In the genomic region with DNA sequence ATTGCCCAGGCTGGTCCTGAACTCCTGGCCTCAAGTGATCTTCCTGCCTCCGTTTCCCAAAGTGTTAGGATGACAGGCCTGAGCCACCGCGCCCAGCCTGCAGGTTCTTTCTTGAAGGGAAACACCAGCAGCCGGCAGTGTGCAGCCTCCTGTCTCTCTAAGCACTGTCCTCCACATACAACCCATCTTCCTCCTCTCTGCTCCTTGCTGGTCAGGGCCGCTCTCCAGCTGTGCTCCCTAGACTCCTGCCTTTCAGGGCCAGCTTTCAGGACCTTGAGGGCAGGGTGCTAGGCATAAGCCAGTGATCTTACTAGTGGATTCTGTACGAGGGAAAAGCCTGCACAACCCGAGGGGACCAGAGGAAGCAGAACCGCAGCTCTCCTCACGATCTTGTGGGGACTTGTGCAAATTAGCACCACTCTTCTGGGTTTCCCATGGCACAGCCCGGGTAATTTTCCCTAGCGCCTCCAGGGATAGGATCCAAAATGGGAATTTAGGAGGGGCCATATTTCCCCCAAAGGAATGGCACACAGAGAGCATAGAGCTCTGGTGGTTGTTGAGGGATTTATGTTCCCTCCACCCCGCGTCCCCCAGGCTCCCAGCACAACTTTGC, we compare ENCODE assay signal across 12 cellular contexts. TPM values are rescaled to one million over a fixed set of nuclear protein-coding genes. Genes with fewer than 3 reads are reported as not detected.
DNase-seq lines count a peak whose midpoint lies in the region; ATAC-seq and TF ChIP-seq lines count a peak whose summit lies in the region.
"Had no signal": no experiment of that assay in that cellular context is flagged by ENCODE, and none has a peak within 500 bp of the region (broad histone marks: within the 10 kb centered on the region; RNA-seq: fewer than 3 reads in every experiment).

No MANE protein-coding gene starts in this region.

- CTCF ChIA-PET in activated B cell treated with CpG ODN at 0.5 μM for 24 hours (lab: Charles Lee), result interaction anchor here (0.9 to 3.0 kb wide), 14 partner anchors 9 to 364 kb away, joined by 3 to 107 read pairs (median 6); no protein-coding TSS in a partner anchor
- CTCF ChIA-PET in naive thymus-derived CD4-positive, alpha-beta T cell (lab: Charles Lee), result interaction anchor here (0.9 to 1.9 kb wide), 8 partner anchors 10 to 367 kb away, joined by 3 to 10 read pairs (median 4); no protein-coding TSS in a partner anchor

- H3K9me2 ChIP-seq in GM23338 (ENCODE audit: insufficient read depth), result no peaks in the 10 kb centered on the region

- H3K27ac ChIP-seq in BLaER1, result no peak overlapping the region
- no peak overlapping the region for H3K27ac ChIP-seq in GM23338 (ENCODE audit: low read depth)
- H3K27ac ChIP-seq in naive thymus-derived CD4-positive, alpha-beta T cell (ENCODE audit: low read depth, low read length), result no peak overlapping the region
- H3K27ac ChIP-seq: thoracic aorta had no signal

- no peak for TF ChIP-seq CTCF in GM23338 (conservative IDR thresholded peaks at IDR 0.05; ENCODE audit: low read depth in 2 of 2)
- no peak for TF ChIP-seq CTCF in activated B cell treated with CpG ODN at 0.5 μM for 24 hours (IDR thresholded peaks at IDR 0.05)

- peaks cover 15% of the 10 kb centered on the region; the same call in 1 of the 2 replicates for H3F3A ChIP-seq in GM23338 (replicated peaks; ENCODE audit: low read depth)

- H3K27ac Mint-ChIP-seq in GM23338, result no peak overlapping the region
- H3K27ac Mint-ChIP-seq in activated B cell treated with CpG ODN at 0.5 μM for 24 hours, result no peak overlapping the region
- H3K27ac Mint-ChIP-seq in naive thymus-derived CD4-positive, alpha-beta T cell, result peak overlapping the region in 1 of 9 donors; percentile 79
- H3K27ac Mint-ChIP-seq: activated CD4-positive, alpha-beta memory T cell treated with anti-CD3 and anti-CD28 coated beads, Interleukin-2, amount 10 ng/mL, durations not matched to agents 7 days and 5 days; CD4-positive, alpha-beta T cell had no signal

- H3K4me1 Mint-ChIP-seq in GM23338, result peaks cover 34% of the 10 kb centered on the region
- H3K4me1 Mint-ChIP-seq in activated B cell treated with CpG ODN at 0.5 μM for 24 hours, result peaks cover 23% of the 10 kb centered on the region
- H3K4me1 Mint-ChIP-seq in naive thymus-derived CD4-positive, alpha-beta T cell, result peaks cover 14 to 22% (median 17%) of the 10 kb centered on the region in 7 donors

- peaks cover 31% of the 10 kb centered on the region for H3K4me1 ChIP-seq in BLaER1
- peaks cover 20% of the 10 kb centered on the region for H3K4me1 ChIP-seq in GM23338 (ENCODE audit: insufficient read depth)
- peaks cover 4 to 9% of the 10 kb centered on the region in 2 donors for H3K4me1 ChIP-seq in naive thymus-derived CD4-positive, alpha-beta T cell (ENCODE audit: control insufficient read depth in 2 of 2, insufficient read depth in 2 of 2, low read length in 2 of 2)

- H3K4me3 ChIP-seq in BLaER1 (no peak overlapping the region), GM23338 (peak overlapping the region; percentile 90; the same call in 1 of the 2 replicates)
- no peak overlapping the region for H3K4me3 ChIP-seq in naive thymus-derived CD4-positive, alpha-beta T cell (ENCODE audit: low read length)

- peaks cover 15% of the 10 kb centered on the region for H3K27me3 ChIP-seq in BLaER1
- H3K27me3 ChIP-seq in GM23338 (ENCODE audit: insufficient read depth), result peaks cover 13% of the 10 kb centered on the region; the same call in 1 of the 2 replicates
- peaks cover 0 to 4% of the 10 kb centered on the region in 2 donors for H3K27me3 ChIP-seq in naive thymus-derived CD4-positive, alpha-beta T cell (ENCODE audit: control insufficient read depth in 2 of 2, insufficient read depth in 2 of 2, low read length in 2 of 2)

- POLR2A ChIA-PET in activated B cell treated with CpG ODN at 0.5 μM for 24 hours (lab: Charles Lee), result interaction anchor here (0.6 kb wide), 1 partner anchor 125 kb away, joined by 3 read pairs; no protein-coding TSS in a partner anchor
- POLR2A ChIA-PET in naive thymus-derived CD4-positive, alpha-beta T cell (lab: Charles Lee), result no interaction called here

- no peaks in the 10 kb centered on the region for H3K79me2 ChIP-seq in GM23338 (replicated peaks; ENCODE audit: insufficient read depth)

- peaks cover 16% of the 10 kb centered on the region for H3K27me3 Mint-ChIP-seq in GM23338 (ENCODE audit: insufficient read depth, low read depth, poor library complexity)
- H3K27me3 Mint-ChIP-seq in activated B cell treated with CpG ODN at 0.5 μM for 24 hours, result peaks cover 26% of the 10 kb centered on the region
- H3K27me3 Mint-ChIP-seq in naive thymus-derived CD4-positive, alpha-beta T cell, result peaks cover 45 to 66% (median 48%) of the 10 kb centered on the region in 5 donors

- intact Hi-C loops in activated B cell treated with CpG ODN at 0.5 μM for 24 hours (cut with micrococcal nuclease), result no loop called here
- intact Hi-C loops in naive thymus-derived CD4-positive, alpha-beta T cell (cut with micrococcal nuclease), result no loop called here

- no peak overlapping the region for H3K9ac ChIP-seq in BLaER1

- H3K36me3 Mint-ChIP-seq in GM23338 (ENCODE audit: low read depth) (0 out of 3 replicates have a peak, but pooled peaks cover 4% of the 10 kb centered on the region), activated B cell treated with CpG ODN at 0.5 μM for 24 hours (ENCODE audit: low read depth) (no peaks in the 10 kb centered on the region)
- H3K36me3 Mint-ChIP-seq in naive thymus-derived CD4-positive, alpha-beta T cell, result no peaks in the 10 kb centered on the region

- H3K4me2 ChIP-seq in BLaER1, result peak overlapping the region; percentile 94
- peak overlapping the region; percentile 100 for H3K4me2 ChIP-seq in GM23338

- peak; percentile 7; the same call in 2 of the 3 replicates for ATAC-seq in GM23338
- ATAC-seq in activated B cell treated with CpG ODN at 0.5 μM for 24 hours (ENCODE audit: low read depth), result no peak
- no peak for ATAC-seq in naive thymus-derived CD4-positive, alpha-beta T cell
- ATAC-seq in GM18519 (IDR thresholded peaks at IDR 0.05; ENCODE audit: low FRiP score, unreplicated experiment), result no peak
- no peak for ATAC-seq in GM18907 (IDR thresholded peaks at IDR 0.05; ENCODE audit: unreplicated experiment)

- H3K9me3 Mint-ChIP-seq in GM23338 (peaks cover 3% of the 10 kb centered on the region; the same call in 1 of the 3 replicates), activated B cell treated with CpG ODN at 0.5 μM for 24 hours (no peaks in the 10 kb centered on the region)
- H3K9me3 Mint-ChIP-seq in naive thymus-derived CD4-positive, alpha-beta T cell, result peaks cover 0 to 2% (median 0%) of the 10 kb centered on the region in 11 donors
- H3K9me3 Mint-ChIP-seq: activated CD4-positive, alpha-beta memory T cell treated with anti-CD3 and anti-CD28 coated beads, Interleukin-2, amount 10 ng/mL, durations not matched to agents 7 days and 5 days; CD4-positive, alpha-beta T cell had no signal

- no peaks in the 10 kb centered on the region for H3K36me3 ChIP-seq in BLaER1
- H3K36me3 ChIP-seq in GM23338 (ENCODE audit: insufficient read depth), result no peaks in the 10 kb centered on the region
- no peaks in the 10 kb centered on the region for H3K36me3 ChIP-seq in naive thymus-derived CD4-positive, alpha-beta T cell (ENCODE audit: control insufficient read depth in 2 of 3, insufficient read depth in 3 of 3, low read length in 3 of 3)
- H3K36me3 ChIP-seq: thoracic aorta had no signal

- H4K20me1 ChIP-seq in BLaER1, result no peaks in the 10 kb centered on the region
- H4K20me1 ChIP-seq in GM23338 (replicated peaks; ENCODE audit: insufficient read depth), result no peaks in the 10 kb centered on the region

- no peaks in the 10 kb centered on the region for H3K9me3 ChIP-seq in BLaER1
- H3K9me3 ChIP-seq in naive thymus-derived CD4-positive, alpha-beta T cell (ENCODE audit: control insufficient read depth in 2 of 3, low read length in 3 of 3), result no peaks in the 10 kb centered on the region
- H3K9me3 ChIP-seq: thoracic aorta had no signal

- DNase-seq in GM23338 (ENCODE audit: low spot score) (no peak), activated B cell treated with CpG ODN at 0.5 μM for 24 hours (no peak), anterior cingulate cortex (lab: John Stamatoyannopoulos, UW) (no peak)
- DNase-seq in naive thymus-derived CD4-positive, alpha-beta T cell, result peak in 1 of 9 donors; percentile 16
- DNase-seq in stimulated activated CD4-positive, alpha-beta T cell treated with anti-CD3 and anti-CD28 coated beads, Interleukin-4, amount 100 ng/mL, for 4 hours, result no peak
- DNase-seq: activated CD4-positive, alpha-beta memory T cell treated with anti-CD3 and anti-CD28 coated beads, Interleukin-2, amount 10 ng/mL, durations not matched to agents 7 days and 5 days; OCI-M1 had no signal

- H3K4me3 Mint-ChIP-seq in GM23338 (peak overlapping the region; percentile 80), activated B cell treated with CpG ODN at 0.5 μM for 24 hours (peak overlapping the region; percentile 83)
- H3K4me3 Mint-ChIP-seq in naive thymus-derived CD4-positive, alpha-beta T cell, result peak overlapping the region in 9 of 10 donors; percentile 42 to 93 (median 85)

- peak overlapping the region; percentile 61 for H2AFZ ChIP-seq in GM23338

TF ChIP-seq in GM23338, 12 proteins besides CTCF, POLR2A, EP300 and RAD21:
- no peak for TF ChIP-seq ZNF114 (CRISPR knock-in tag; IDR thresholded peaks at IDR 0.05)

RNA-seq across cellular contexts. Expression of gene CORO2B, which starts 18.2 kb away (rescaled TPM):
- total RNA-seq in GM23338 (2014; rRNA removed; shearing (Covaris generic)), result 2.8 and 4.6 TPM in 2 replicates
- 1.4 and 1.6 TPM in 2 replicates for polyA plus RNA-seq in GM23338 (2016; fragmentation: Nextera tagmentation; extraction: Ambion mirVana)
- 0.64 and 1.0 TPM in 2 replicates for total RNA-seq in activated B cell treated with CpG ODN at 0.5 μM for 24 hours
- total RNA-seq in naive thymus-derived CD4-positive, alpha-beta T cell, result under 1 TPM in 1 of 5 experiments, not detected in 4; 0.15 TPM
- polyA plus RNA-seq in naive thymus-derived CD4-positive, alpha-beta T cell, result not detected
- total RNA-seq: activated CD4-positive, alpha-beta memory T cell treated with anti-CD3 and anti-CD28 coated beads, Interleukin-2, amount 10 ng/mL, durations not matched to agents 7 days and 5 days; CD4-positive, alpha-beta T cell had no signal
